Comparison of ENCODE assay signal across 21 cellular contexts in the genomic region with DNA sequence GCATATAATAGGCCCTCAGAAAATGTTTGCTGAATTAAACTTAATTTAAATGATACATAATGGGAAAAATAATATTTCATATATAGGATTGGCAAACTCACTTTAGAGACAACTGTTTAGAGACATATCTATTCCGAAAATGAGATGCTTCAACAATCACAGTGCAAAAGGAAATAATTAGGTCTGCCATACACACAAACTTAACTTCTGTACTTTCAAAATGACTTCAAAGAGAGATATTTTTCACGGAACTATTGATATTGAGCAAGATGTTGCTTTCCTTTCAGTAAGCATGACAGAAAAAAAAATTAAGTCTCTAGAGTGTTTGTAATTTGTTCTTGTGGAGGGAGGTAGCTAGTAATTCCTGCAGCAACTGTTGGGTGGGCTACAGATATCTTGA.
DNase-seq lines count a peak whose midpoint lies in the region; ATAC-seq, FAIRE-seq and TF ChIP-seq lines count a peak whose summit lies in the region.
"Had no signal": no experiment of that assay in that cellular context is flagged by ENCODE, and none has a peak within 500 bp of the region (broad histone marks: within the 10 kb centered on the region; RNA-seq: fewer than 3 reads in every experiment).

No MANE protein-coding gene starts in this region.

- DNase-seq in GM12891 (ENCODE audit: insufficient read length, low spot score) (no peak), NCI-H2107 treated with DMSO at 0.1 percent for 48 hours (lab: John Stamatoyannopoulos, UW; ENCODE audit: unreplicated experiment) (no peak)
- no peak for DNase-seq in stimulated activated CD4-positive, alpha-beta T cell treated with anti-CD3 and anti-CD28 coated beads, Interleukin-4, amount 100 ng/mL, for 24 hours
- DNase-seq: activated CD4-positive, alpha-beta memory T cell treated with anti-CD3 and anti-CD28 coated beads for 36 hours; activated naive CD4-positive, alpha-beta T cell treated with anti-CD3 and anti-CD28 coated beads for 36 hours; activated T-cell treated with anti-CD3 and anti-CD28 coated beads, Interleukin-2, amount 50 U/mL, for 1 hour; anterior cingulate cortex; CD8-positive, alpha-beta T cell; cerebellar nuclear complex; DMS79; effector CD4-positive, alpha-beta T cell; left cardiac atrium; MM.1S; NCI-H1930; T-helper 17 cell had no signal

- ATAC-seq in GM18519 (IDR thresholded peaks at IDR 0.05; ENCODE audit: low FRiP score, unreplicated experiment) (peak; percentile 88), GM19463 (IDR thresholded peaks at IDR 0.05; ENCODE audit: unreplicated experiment) (peak; percentile 90), HG02840 (IDR thresholded peaks at IDR 0.05; ENCODE audit: low FRiP score, unreplicated experiment) (peak; percentile 66), HG03520 (IDR thresholded peaks at IDR 0.05; ENCODE audit: unreplicated experiment) (peak; percentile 78), HG03342 (IDR thresholded peaks at IDR 0.05; ENCODE audit: unreplicated experiment) (no peak)
- ATAC-seq: CD8-positive, alpha-beta T cell; esophagus mucosa; left cardiac atrium; T-helper 17 cell had no signal

- FAIRE-seq in GM12891 (lab: Jason Lieb, UNC), result no peak

- no peak for TF ChIP-seq POLR2A in GM12891 (IDR thresholded peaks at IDR 0.05; ENCODE audit: low read depth, low read length)

TF ChIP-seq in GM12891, 5 proteins besides CTCF, POLR2A, EP300 and RAD21:
- TF ChIP-seq POLR2AphosphoS5 (IDR thresholded peaks at IDR 0.05; ENCODE audit: low read depth, low read length), result no peak
- TF ChIP-seq PAX5 (IDR thresholded peaks at IDR 0.05; ENCODE audit: insufficient read depth, low read length, severe bottlenecking), result no peak
- TF ChIP-seq SPI1 (IDR thresholded peaks at IDR 0.05; ENCODE audit: low read depth, low read length), result no peak
- no peak for TF ChIP-seq TAF1 (IDR thresholded peaks at IDR 0.05; ENCODE audit: low read depth, low read length)
- no peak for TF ChIP-seq POU2F2 (IDR thresholded peaks at IDR 0.05; ENCODE audit: low read depth, low read length)
TF ChIP-seq in GM12891: peak in this region for 0.
